Comparison of ENCODE assay signal across 12 cellular contexts in the genomic region with DNA sequence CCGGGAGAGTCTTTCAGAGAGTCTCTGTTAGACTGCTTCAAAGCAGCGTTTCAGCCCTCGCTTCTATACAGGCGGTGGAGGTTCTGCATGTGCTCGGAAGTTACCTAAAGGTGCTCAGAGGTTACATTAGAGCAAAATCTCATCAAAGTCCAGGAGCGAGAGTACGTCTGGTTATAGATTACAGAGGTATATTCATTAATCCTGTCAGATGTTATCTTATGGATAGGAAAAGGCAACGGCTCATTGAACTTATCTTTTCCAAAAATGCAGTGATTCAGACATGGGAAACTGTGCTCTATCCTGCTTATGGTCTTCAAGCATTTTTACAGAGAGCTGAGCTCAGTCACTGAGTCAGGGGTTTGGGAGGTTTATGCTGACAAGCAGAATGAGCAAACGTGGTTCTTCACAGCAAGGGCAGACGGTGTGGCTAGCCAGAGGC. TPM values are rescaled to one million over a fixed set of nuclear protein-coding genes. Genes with fewer than 3 reads are reported as not detected.
DNase-seq lines count a peak whose midpoint lies in the region; ATAC-seq and TF ChIP-seq lines count a peak whose summit lies in the region.
"Had no signal": no experiment of that assay in that cellular context is flagged by ENCODE, and none has a peak within 500 bp of the region (broad histone marks: within the 10 kb centered on the region; RNA-seq: fewer than 3 reads in every experiment).

No MANE protein-coding gene starts in this region.

- DNase-seq in HEK293T (ENCODE audit: extremely low spot score) = peak; percentile 16
- DNase-seq in amniotic epithelial cell (ENCODE audit: low read depth) = peak; percentile 95
- no peak for DNase-seq in left ventricle myocardium superior
- no peak for DNase-seq in NCI-H1092 (lab: John Stamatoyannopoulos, UW)
- DNase-seq in effector memory CD8-positive, alpha-beta T cell = no peak
- DNase-seq in stimulated activated CD4-positive, alpha-beta T cell treated with anti-CD3 and anti-CD28 coated beads, Interleukin-4, amount 100 ng/mL, for 1 hour = no peak
- DNase-seq: midbrain; NCI-H510A; stimulated activated CD4-positive, alpha-beta T cell treated with anti-CD3 and anti-CD28 coated beads, Interleukin-2, amount 100 ng/mL, for 24 hours; testis had no signal

- intact Hi-C loops in left ventricle myocardium superior (cut with micrococcal nuclease) = no loop called here

- H3K9ac ChIP-seq in skeletal muscle tissue (ENCODE audit: low read depth in 1 of 3, low read length in 3 of 3) = no peak overlapping the region

- CTCF ChIA-PET in HEK293T (lab: Yijun Ruan, JAX) = interaction anchor here (1.0 kb wide), 1 partner anchor 12 kb away, joined by 6 read pairs; no protein-coding TSS in a partner anchor

- no peaks in the 10 kb centered on the region for H3K27me3 ChIP-seq in skeletal muscle tissue (ENCODE audit: control insufficient read depth in 3 of 3, insufficient read depth in 3 of 3, low read length in 3 of 3)
- H3K27me3 ChIP-seq: testis had no signal

- H3K4me3 Mint-ChIP-seq in effector memory CD8-positive, alpha-beta T cell = no peak overlapping the region

- H3K4me1 Mint-ChIP-seq in effector memory CD8-positive, alpha-beta T cell (ENCODE audit: low read depth in 2 of 2) = peaks cover 0 to 4% of the 10 kb centered on the region in 2 donors

- no peaks in the 10 kb centered on the region for H3K9me3 ChIP-seq in skeletal muscle tissue (ENCODE audit: control insufficient read depth in 3 of 3, low read length in 3 of 3)
- H3K9me3 ChIP-seq: testis had no signal

- no peaks in the 10 kb centered on the region for H3K36me3 Mint-ChIP-seq in effector memory CD8-positive, alpha-beta T cell (ENCODE audit: insufficient read depth)

- H3K27me3 Mint-ChIP-seq in effector memory CD8-positive, alpha-beta T cell = no peaks in the 10 kb centered on the region

- H3K4me3 ChIP-seq in skeletal muscle tissue (ENCODE audit: low read length in 3 of 3) = no peak overlapping the region
- H3K4me3 ChIP-seq: testis had no signal

- peak; percentile 33 for ATAC-seq in left ventricle myocardium superior
- ATAC-seq in effector memory CD8-positive, alpha-beta T cell (replicated peaks) = no peak
- no peak for ATAC-seq in HG03378 (IDR thresholded peaks at IDR 0.05; ENCODE audit: unreplicated experiment)

- no peak overlapping the region for H3K27ac Mint-ChIP-seq in effector memory CD8-positive, alpha-beta T cell

- peaks cover 4 to 9% (median 4%) of the 10 kb centered on the region in 3 donors for H3K4me1 ChIP-seq in skeletal muscle tissue (ENCODE audit: control insufficient read depth in 3 of 3, insufficient read depth in 3 of 3, low read length in 3 of 3)

- H3K9me3 Mint-ChIP-seq in effector memory CD8-positive, alpha-beta T cell = no peaks in the 10 kb centered on the region

- POLR2A ChIA-PET in HEK293T (lab: Yijun Ruan, JAX) = interaction anchor here (1.0 to 1.6 kb wide), 2 partner anchors 9 to 64 kb away, joined by 3 to 4 read pairs; a partner anchor contains a TSS

- H3K36me3 ChIP-seq in skeletal muscle tissue (ENCODE audit: control insufficient read depth in 3 of 3, insufficient read depth in 3 of 3, low read length in 3 of 3) = no peaks in the 10 kb centered on the region

- H3K27ac ChIP-seq in skeletal muscle tissue (ENCODE audit: low read depth, low read length) = peak overlapping the region; percentile 28
- H3K27ac ChIP-seq: testis had no signal

TF ChIP-seq in HEK293T, 16 proteins besides CTCF, POLR2A, EP300 and RAD21:
- TF ChIP-seq L3MBTL2 (conservative IDR thresholded peaks at IDR 0.05) (peak; percentile 45; the same call in 1 of the 2 replicates), LEF1 (IDR thresholded peaks at IDR 0.05; ENCODE audit: borderline replicate concordance) (no peak), ZNF384 (IDR thresholded peaks at IDR 0.05) (no peak)
TF ChIP-seq in HEK293T: peak in this region for 1.

RNA-seq across cellular contexts. Expression of a gene that starts 9.1 kb away (rescaled TPM):
- total RNA-seq in left ventricle myocardium superior (41.7 TPM), skeletal muscle tissue (21.4 TPM)

RNA-seq across cellular contexts. Expression of a gene that starts 58.2 kb away (rescaled TPM):
- total RNA-seq in left ventricle myocardium superior (739 TPM), skeletal muscle tissue (571 TPM)

Comparison
In these comparisons a context has a peak if more than half of its experiments do, and no peak if none do; other contexts are left out.
1. DNase-seq: peak in HEK293T (single experiment) and amniotic epithelial cell (single experiment); none in left ventricle myocardium superior (single experiment), NCI-H1092 (single experiment), effector memory CD8-positive, alpha-beta T cell (0 of 3) and stimulated activated CD4-positive, alpha-beta T cell treated with anti-CD3 and anti-CD28 coated beads, Interleukin-4, amount 100 ng/mL, for 1 hour (single experiment).